18 cellular contexts compared by ENCODE assay signal in the genomic region with DNA sequence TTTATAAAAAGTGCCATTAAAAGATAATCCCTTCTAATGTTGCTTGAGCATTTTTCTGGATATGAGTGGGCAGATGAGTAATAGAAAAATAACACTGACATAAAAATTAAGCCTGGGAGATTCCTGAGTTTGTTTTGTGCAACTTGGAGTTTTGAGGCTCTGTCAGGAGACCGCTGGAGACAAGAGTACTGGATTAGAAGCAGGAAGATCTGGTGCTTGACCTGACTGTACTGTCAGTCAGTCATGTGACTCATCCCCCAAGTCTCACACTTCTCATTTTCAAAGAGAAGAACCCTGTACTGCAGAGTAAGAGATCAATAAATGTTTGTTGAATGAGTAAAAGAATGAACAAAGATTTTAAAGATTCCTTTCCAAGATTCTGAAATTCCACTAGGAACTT. TPM values are rescaled to one million over a fixed set of nuclear protein-coding genes. Genes with fewer than 3 reads are reported as not detected.
DNase-seq lines count a peak whose midpoint lies in the region; FAIRE-seq and TF ChIP-seq lines count a peak whose summit lies in the region.
"Had no signal": no experiment of that assay in that cellular context is flagged by ENCODE, and none has a peak within 500 bp of the region (broad histone marks: within the 10 kb centered on the region; RNA-seq: fewer than 3 reads in every experiment).

No MANE protein-coding gene starts in this region.

- peaks cover 4% of the 10 kb centered on the region for H3K9me3 Mint-ChIP-seq in activated naive CD8-positive, alpha-beta T cell treated with anti-CD3 and anti-CD28 coated beads for 36 hours
- H3K9me3 Mint-ChIP-seq: T-helper 2 cell treated with Interferon-gamma antibody and Interleukin-4, amounts not matched to agents 5 μg/mL and 100 μg/mL, for 36 hours had no signal

- DNase-seq in EH (ENCODE audit: low read depth) (peak; percentile 91), RCC 7860 (ENCODE audit: low spot score) (peak; percentile 6), epithelial cell of prostate (ENCODE audit: low read depth, low spot score) (peak; percentile 20), retinal pigment epithelial cell (ENCODE audit: low read depth) (peak; percentile 5), activated gamma-delta T cell (lab: John Stamatoyannopoulos, UW) (no peak), GM12891 (ENCODE audit: insufficient read length, low spot score) (no peak), NCI-H2227 treated with DMSO at 0.1 percent for 48 hours (lab: John Stamatoyannopoulos, UW) (no peak)
- DNase-seq in activated naive CD8-positive, alpha-beta T cell treated with anti-CD3 and anti-CD28 coated beads for 36 hours, result no peak
- DNase-seq: GOT3; heart right ventricle; kidney; NCI-H1417 treated with DMSO at 0.1 percent for 48 hours; right lobe of liver; stimulated activated CD4-positive, alpha-beta T cell treated with anti-CD3 and anti-CD28 coated beads, Interleukin-2, amount 100 ng/mL, for 48 hours had no signal

- no peaks in the 10 kb centered on the region for H3K4me1 Mint-ChIP-seq in activated naive CD8-positive, alpha-beta T cell treated with anti-CD3 and anti-CD28 coated beads for 36 hours
- H3K4me1 Mint-ChIP-seq: activated T-helper 17 cell treated with anti-CD3 and anti-CD28 coated beads, Interleukin-2, amount 50 U/mL, for 72 hours had no signal

- H3K27ac Mint-ChIP-seq in activated naive CD8-positive, alpha-beta T cell treated with anti-CD3 and anti-CD28 coated beads for 36 hours, result no peak overlapping the region
- H3K27ac Mint-ChIP-seq: activated T-helper 17 cell treated with anti-CD3 and anti-CD28 coated beads, Interleukin-2, amount 50 U/mL, for 72 hours; T-helper 2 cell treated with Interferon-gamma antibody and Interleukin-4, amounts not matched to agents 5 μg/mL and 100 μg/mL, for 36 hours had no signal

- H3K27ac ChIP-seq in epithelial cell of prostate, result no peak overlapping the region
- H3K27ac ChIP-seq: C4-2B, heart right ventricle, right lobe of liver, thoracic aorta had no signal

- no peak overlapping the region for H3K4me3 Mint-ChIP-seq in activated naive CD8-positive, alpha-beta T cell treated with anti-CD3 and anti-CD28 coated beads for 36 hours
- H3K4me3 Mint-ChIP-seq: activated T-helper 17 cell treated with anti-CD3 and anti-CD28 coated beads, Interleukin-2, amount 50 U/mL, for 72 hours; T-helper 2 cell treated with Interferon-gamma antibody and Interleukin-4, amounts not matched to agents 5 μg/mL and 100 μg/mL, for 36 hours had no signal

- no peak for TF ChIP-seq CTCF in retinal pigment epithelial cell (conservative IDR thresholded peaks at IDR 0.05; ENCODE audit: low read depth, low read length)

- no peak overlapping the region for H3K4me3 ChIP-seq in retinal pigment epithelial cell (ENCODE audit: low read length)
- H3K4me3 ChIP-seq: heart right ventricle, right lobe of liver, thoracic aorta had no signal

- FAIRE-seq in RCC 7860 (lab: Jason Lieb, UNC) (no peak), GM12891 (lab: Jason Lieb, UNC) (no peak)

- no peaks in the 10 kb centered on the region for H3K36me3 Mint-ChIP-seq in activated naive CD8-positive, alpha-beta T cell treated with anti-CD3 and anti-CD28 coated beads for 36 hours

- TF ChIP-seq POLR2A in GM12891 (IDR thresholded peaks at IDR 0.05; ENCODE audit: low read depth, low read length), result no peak

- H3K27me3 Mint-ChIP-seq in activated naive CD8-positive, alpha-beta T cell treated with anti-CD3 and anti-CD28 coated beads for 36 hours, result no peaks in the 10 kb centered on the region

TF ChIP-seq in GM12891, 5 proteins besides CTCF, POLR2A, EP300 and RAD21:
- TF ChIP-seq POLR2AphosphoS5 (IDR thresholded peaks at IDR 0.05; ENCODE audit: low read depth, low read length), result no peak
- TF ChIP-seq POU2F2 (IDR thresholded peaks at IDR 0.05; ENCODE audit: low read depth, low read length), result no peak
- TF ChIP-seq TAF1 (IDR thresholded peaks at IDR 0.05; ENCODE audit: low read depth, low read length), result no peak
- no peak for TF ChIP-seq PAX5 (IDR thresholded peaks at IDR 0.05; ENCODE audit: insufficient read depth, low read length, severe bottlenecking)
- no peak for TF ChIP-seq SPI1 (IDR thresholded peaks at IDR 0.05; ENCODE audit: low read depth, low read length)

RNA-seq across cellular contexts. Expression of a gene that starts 29.4 kb away (rescaled TPM):
- total RNA-seq in activated naive CD8-positive, alpha-beta T cell treated with anti-CD3 and anti-CD28 coated beads for 36 hours, result not detected
- polyA plus RNA-seq in GM12891 (2012; ENCODE audit: low read depth, missing spikeins), result not detected
- total RNA-seq: activated T-helper 17 cell treated with anti-CD3 and anti-CD28 coated beads, Interleukin-2, amount 50 U/mL, for 72 hours; thoracic aorta had no signal

Comparison
In these comparisons a context has a peak if more than half of its experiments do, and no peak if none do; other contexts are left out.
1. DNase-seq: peak in EH (single experiment), RCC 7860 (single experiment), epithelial cell of prostate (single experiment) and retinal pigment epithelial cell (single experiment); none in activated gamma-delta T cell (single experiment), activated naive CD8-positive, alpha-beta T cell treated with anti-CD3 and anti-CD28 coated beads for 36 hours (single experiment), GM12891 (single experiment) and NCI-H2227 treated with DMSO at 0.1 percent for 48 hours (single experiment).